In the genomic region with DNA sequence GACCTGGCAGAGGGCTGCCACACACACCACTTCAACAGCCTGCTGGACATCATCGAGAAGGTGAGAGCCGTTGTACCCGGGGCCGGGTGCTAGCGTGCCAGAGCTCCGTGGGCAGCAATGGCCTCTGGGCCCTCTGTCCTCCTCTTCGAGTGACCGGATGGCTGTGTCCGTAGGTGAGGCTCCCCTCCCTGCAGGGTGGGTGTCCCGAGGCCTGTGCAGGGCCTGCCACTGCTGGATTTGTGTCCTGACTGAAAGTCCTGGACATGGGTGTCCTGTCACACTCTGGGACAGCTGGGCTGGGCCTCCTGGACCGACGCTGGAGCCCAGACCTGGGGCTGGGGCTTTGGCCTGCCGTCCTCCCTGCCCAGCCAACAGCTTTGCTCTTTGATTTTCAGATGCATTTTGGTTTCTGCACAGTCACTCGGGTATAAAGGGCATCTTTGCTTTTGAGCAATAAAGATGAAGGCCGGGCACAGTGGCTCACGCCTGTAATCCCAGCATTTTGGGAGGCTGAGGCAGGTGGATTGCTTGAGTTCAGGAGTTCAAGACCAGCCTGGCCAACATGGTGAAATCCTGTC, we compare ENCODE assay signal across 34 cellular contexts. TPM values are rescaled to one million over a fixed set of nuclear protein-coding genes. Genes with fewer than 3 reads are reported as not detected.
"Had no signal": no experiment of that assay in that cellular context is flagged by ENCODE, and none has a peak within 500 bp of the region (broad histone marks: within the 10 kb centered on the region; RNA-seq: fewer than 3 reads in every experiment).

No MANE protein-coding gene starts in this region.

- H3K27me3 Mint-ChIP-seq: activated CD4-positive, alpha-beta T cell treated with anti-CD3 and anti-CD28 coated beads for 36 hours; activated CD4-positive, alpha-beta T cell treated with anti-CD3 and anti-CD28 coated beads, Interleukin-2, amount 10 ng/mL, durations not matched to agents 7 days and 5 days; activated CD8-positive, alpha-beta T cell treated with anti-CD3 and anti-CD28 coated beads for 36 hours; activated naive CD8-positive, alpha-beta T cell; activated T-helper 17 cell treated with anti-CD3 and anti-CD28 coated beads, Interleukin-2, amount 50 U/mL, for 72 hours; effector memory CD8-positive, alpha-beta T cell; T-cell had no signal

- H3K4me3 Mint-ChIP-seq: activated CD4-positive, alpha-beta T cell treated with anti-CD3 and anti-CD28 coated beads for 36 hours; activated CD4-positive, alpha-beta T cell treated with anti-CD3 and anti-CD28 coated beads, Interleukin-2, amount 10 ng/mL, durations not matched to agents 7 days and 5 days; activated CD8-positive, alpha-beta T cell treated with anti-CD3 and anti-CD28 coated beads for 36 hours; activated naive CD8-positive, alpha-beta T cell; activated T-cell treated with anti-CD3 and anti-CD28 coated beads, Interleukin-2, amount 50 U/mL, for 4 hours; activated T-helper 17 cell treated with anti-CD3 and anti-CD28 coated beads, Interleukin-2, amount 50 U/mL, for 72 hours; effector memory CD8-positive, alpha-beta T cell; T-cell; T-helper 1 cell treated with Interleukin-12 subunit alpha and Interleukin-12 subunit beta and Interleukin-4 antibody, amounts not matched to agents 30 μg/mL and 1 μg/mL, for 36 hours; T-helper 2 cell treated with Interferon-gamma antibody and Interleukin-4, amounts not matched to agents 5 μg/mL and 100 μg/mL, for 36 hours had no signal

- H3K4me1 ChIP-seq: esophagus muscularis mucosa, foreskin keratinocyte, gastrocnemius medialis, heart left ventricle had no signal

- H3K9me3 Mint-ChIP-seq: activated CD4-positive, alpha-beta T cell treated with anti-CD3 and anti-CD28 coated beads, Interleukin-2, amount 10 ng/mL, durations not matched to agents 7 days and 5 days; activated CD8-positive, alpha-beta T cell treated with anti-CD3 and anti-CD28 coated beads for 36 hours; activated T-cell treated with anti-CD3 and anti-CD28 coated beads, Interleukin-2, amount 50 U/mL, for 4 hours; activated T-helper 17 cell treated with anti-CD3 and anti-CD28 coated beads, Interleukin-2, amount 50 U/mL, for 72 hours; effector memory CD8-positive, alpha-beta T cell; T-cell; T-helper 1 cell treated with Interleukin-12 subunit alpha and Interleukin-12 subunit beta and Interleukin-4 antibody, amounts not matched to agents 30 μg/mL and 1 μg/mL, for 36 hours; T-helper 2 cell treated with Interferon-gamma antibody and Interleukin-4, amounts not matched to agents 5 μg/mL and 100 μg/mL, for 36 hours had no signal

- H3K27ac Mint-ChIP-seq: activated CD4-positive, alpha-beta T cell treated with anti-CD3 and anti-CD28 coated beads for 36 hours; activated CD4-positive, alpha-beta T cell treated with anti-CD3 and anti-CD28 coated beads, Interleukin-2, amount 10 ng/mL, durations not matched to agents 7 days and 5 days; activated CD8-positive, alpha-beta T cell treated with anti-CD3 and anti-CD28 coated beads for 36 hours; activated naive CD8-positive, alpha-beta T cell; activated T-helper 17 cell treated with anti-CD3 and anti-CD28 coated beads, Interleukin-2, amount 50 U/mL, for 72 hours; T-cell; T-helper 1 cell treated with Interleukin-12 subunit alpha and Interleukin-12 subunit beta and Interleukin-4 antibody, amounts not matched to agents 30 μg/mL and 1 μg/mL, for 36 hours; T-helper 2 cell treated with Interferon-gamma antibody and Interleukin-4, amounts not matched to agents 5 μg/mL and 100 μg/mL, for 36 hours had no signal

- H3K36me3 Mint-ChIP-seq: activated naive CD8-positive, alpha-beta T cell had no signal

- H3K9me3 ChIP-seq: esophagus muscularis mucosa, gastrocnemius medialis, heart left ventricle had no signal

- FAIRE-seq: astrocyte, colon had no signal

- H3K4me1 Mint-ChIP-seq: activated CD4-positive, alpha-beta T cell treated with anti-CD3 and anti-CD28 coated beads for 36 hours; activated CD4-positive, alpha-beta T cell treated with anti-CD3 and anti-CD28 coated beads, Interleukin-2, amount 10 ng/mL, durations not matched to agents 7 days and 5 days; activated T-helper 17 cell treated with anti-CD3 and anti-CD28 coated beads, Interleukin-2, amount 50 U/mL, for 72 hours; T-cell had no signal

- ATAC-seq: foreskin keratinocyte, gastrocnemius medialis, heart left ventricle, T-cell had no signal

- H3K27me3 ChIP-seq: brain microvascular endothelial cell, esophagus muscularis mucosa, foreskin keratinocyte, gastrocnemius medialis, heart left ventricle had no signal

- H3K27ac ChIP-seq: brain microvascular endothelial cell, esophagus muscularis mucosa, foreskin keratinocyte, gastrocnemius medialis, heart left ventricle had no signal

- DNase-seq: activated CD4-positive, alpha-beta T cell treated with anti-CD3 and anti-CD28 coated beads, Interleukin-2, amount 10 ng/mL, durations not matched to agents 7 days and 5 days; activated CD4-positive, alpha-beta T cell treated with anti-CD3 and anti-CD28 coated beads, Interleukin-2, amount 50 U/mL, for 4 hours; activated CD4-positive, CD25-positive, alpha-beta regulatory T cell; activated CD4-positive, CD25-positive, alpha-beta regulatory T cell treated with anti-CD3 and anti-CD28 coated beads, Interleukin-2, amount 50 U/mL, for 72 hours; activated CD8-positive, alpha-beta memory T cell treated with anti-CD3 and anti-CD28 coated beads for 24 hours; activated effector memory CD4-positive, alpha-beta T cell treated with Interleukin-2 at 50 U/mL for 16 hours; activated gamma-delta T cell treated with Interleukin-2 at 50 U/mL for 16 hours; activated naive CD4-positive, alpha-beta T cell treated with anti-CD3 and anti-CD28 coated beads, Interleukin-2, amount 50 U/mL, for 16 hours; activated T-cell treated with anti-CD3 and anti-CD28 coated beads, Interleukin-2, amount 50 U/mL, for 4 hours; amniotic stem cell; anterior cingulate cortex; brain microvascular endothelial cell; cortex of kidney; dermis blood vessel endothelial cell; effector CD4-positive, alpha-beta T cell; effector memory CD8-positive, alpha-beta T cell; erythroblast; foreskin keratinocyte; gastrocnemius medialis; glutamatergic neuron; heart left ventricle; T1000 had no signal

- H3K4me3 ChIP-seq: esophagus muscularis mucosa, gastrocnemius medialis, heart left ventricle had no signal

RNA-seq across cellular contexts. Expression of a gene that starts 44.9 kb away (rescaled TPM):
- total RNA-seq: bronchial epithelial cell, cardiac septum, esophagus muscularis mucosa, gastrocnemius medialis had no signal
